In the genomic region with DNA sequence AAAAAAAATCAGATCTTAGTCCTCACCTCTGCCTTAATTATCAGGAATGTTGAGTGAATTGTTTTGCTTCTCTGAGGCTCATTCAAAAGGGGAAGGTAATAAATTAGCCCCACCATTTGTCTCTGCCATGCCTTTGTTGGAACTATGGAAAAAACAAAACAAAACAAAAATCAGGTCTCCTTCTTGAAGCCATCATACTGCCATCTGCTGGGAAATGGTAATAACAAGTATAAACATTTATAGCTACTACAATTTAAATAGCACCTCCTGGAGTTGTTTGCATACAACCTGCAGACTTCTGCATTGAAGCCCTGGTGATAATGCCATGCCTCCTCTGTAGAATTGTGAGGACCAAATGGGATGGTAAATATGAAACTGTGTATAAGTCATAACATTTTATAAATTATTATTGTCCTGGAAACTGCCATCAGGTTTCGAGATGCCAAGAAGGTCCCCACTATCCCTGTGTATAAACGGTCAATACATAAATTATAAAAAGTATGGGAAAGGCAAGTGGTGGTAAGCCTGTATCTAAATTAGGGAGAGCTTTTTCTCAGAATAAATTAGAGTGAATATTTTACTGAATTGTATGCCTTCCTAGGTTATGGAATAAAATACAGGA, we compare ENCODE assay signal across 2 cellular contexts.
A peak's percentile ranks its signal among the peaks of the same experiment; 100 is the strongest.
TF ChIP-seq lines count a peak whose summit lies in the region.

No MANE protein-coding gene starts in this region.

TF ChIP-seq in HEK293, 187 proteins besides CTCF, POLR2A, EP300 and RAD21 (continued from another document):
- TF ChIP-seq ZBTB44 (tag by site-specific recombination; IDR thresholded peaks at IDR 0.05), result peak; percentile 16; the same call in 1 of the 2 replicates
- 0 out of 2 replicates have a peak, but pooled peaks have one; percentile 19 for TF ChIP-seq ZNF362 (tag by site-specific recombination; IDR thresholded peaks at IDR 0.05)
- no peak for TF ChIP-seq ZNF175 (tag by site-specific recombination; IDR thresholded peaks at IDR 0.05)
- TF ChIP-seq HOXC10 (CRISPR knock-in tag; IDR thresholded peaks at IDR 0.05), result no peak
- no peak for TF ChIP-seq ZSCAN16 (tag by site-specific recombination; IDR thresholded peaks at IDR 0.05)
- no peak for TF ChIP-seq BCL11A (tag by site-specific recombination; IDR thresholded peaks at IDR 0.05; ENCODE audit: low read depth)
- TF ChIP-seq GFI1B (tag by site-specific recombination; IDR thresholded peaks at IDR 0.05), result no peak
- no peak for TF ChIP-seq ZNF10 (tag by site-specific recombination; IDR thresholded peaks at IDR 0.05)
- no peak for TF ChIP-seq ZNF513 (tag by site-specific recombination; IDR thresholded peaks at IDR 0.05)
- no peak for TF ChIP-seq OVOL3 (tag by site-specific recombination; IDR thresholded peaks at IDR 0.05)
- no peak for TF ChIP-seq ZSCAN18 (tag by site-specific recombination; IDR thresholded peaks at IDR 0.05)
- no peak for TF ChIP-seq ZNF138 (tag by site-specific recombination; IDR thresholded peaks at IDR 0.05; ENCODE audit: borderline replicate concordance)
TF ChIP-seq in HEK293: peak in this region for 3.

TF ChIP-seq in GM12878, 131 proteins besides CTCF, POLR2A, EP300 and RAD21:
- TF ChIP-seq RELB (IDR thresholded peaks at IDR 0.05; ENCODE audit: low read depth) (no peak), ZNF384 (IDR thresholded peaks at IDR 0.05; ENCODE audit: borderline replicate concordance, low read depth, low read length) (no peak), KDM1A (IDR thresholded peaks at IDR 0.05; ENCODE audit: borderline replicate concordance) (no peak), EED (IDR thresholded peaks at IDR 0.05; ENCODE audit: low read depth) (no peak), SMC3 (IDR thresholded peaks at IDR 0.05; ENCODE audit: borderline replicate concordance, low read length) (peak; percentile 82), BHLHE40 (IDR thresholded peaks at IDR 0.05; ENCODE audit: borderline replicate concordance in 1 of 2, low read depth in 2 of 2, low read length in 1 of 2) (no peak), MAX (IDR thresholded peaks at IDR 0.05; ENCODE audit: low read depth, low read length) (no peak), CEBPB (IDR thresholded peaks at IDR 0.05; ENCODE audit: borderline replicate concordance in 1 of 2, low read depth in 2 of 2, low read length in 2 of 2) (0 out of 4 replicates have a peak, but pooled peaks of 1 of the 2 experiments have one; percentile 35), ZNF207 (IDR thresholded peaks at IDR 0.05; ENCODE audit: borderline replicate concordance) (no peak), SREBF2 (IDR thresholded peaks at IDR 0.05; ENCODE audit: low read length) (no peak), BRCA1 (IDR thresholded peaks at IDR 0.05; ENCODE audit: low read depth, low read length) (no peak), MYC (IDR thresholded peaks at IDR 0.05; ENCODE audit: insufficient read depth, insufficient read length, insufficient replicate concordance, low read length, severe bottlenecking) (no peak), IKZF2 (IDR thresholded peaks at IDR 0.05) (0 out of 4 replicates have a peak, but pooled peaks of 1 of the 2 experiments have one; percentile 16), DPF2 (IDR thresholded peaks at IDR 0.05) (no peak), ZBED1 (IDR thresholded peaks at IDR 0.05; ENCODE audit: borderline replicate concordance) (no peak)
- TF ChIP-seq, protein P1, sequence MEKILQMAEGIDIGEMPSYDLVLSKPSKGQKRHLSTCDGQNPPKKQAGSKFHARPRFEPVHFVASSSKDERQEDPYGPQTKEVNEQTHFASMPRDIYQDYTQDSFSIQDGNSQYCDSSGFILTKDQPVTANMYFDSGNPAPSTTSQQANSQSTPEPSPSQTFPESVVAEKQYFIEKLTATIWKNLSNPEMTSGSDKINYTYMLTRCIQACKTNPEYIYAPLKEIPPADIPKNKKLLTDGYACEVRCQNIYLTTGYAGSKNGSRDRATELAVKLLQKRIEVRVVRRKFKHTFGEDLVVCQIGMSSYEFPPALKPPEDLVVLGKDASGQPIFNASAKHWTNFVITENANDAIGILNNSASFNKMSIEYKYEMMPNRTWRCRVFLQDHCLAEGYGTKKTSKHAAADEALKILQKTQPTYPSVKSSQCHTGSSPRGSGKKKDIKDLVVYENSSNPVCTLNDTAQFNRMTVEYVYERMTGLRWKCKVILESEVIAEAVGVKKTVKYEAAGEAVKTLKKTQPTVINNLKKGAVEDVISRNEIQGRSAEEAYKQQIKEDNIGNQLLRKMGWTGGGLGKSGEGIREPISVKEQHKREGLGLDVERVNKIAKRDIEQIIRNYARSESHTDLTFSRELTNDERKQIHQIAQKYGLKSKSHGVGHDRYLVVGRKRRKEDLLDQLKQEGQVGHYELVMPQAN (conservative IDR thresholded peaks at IDR 0.05), result no peak
